Comparison of ENCODE assay signal across 8 cellular contexts in the genomic region with DNA sequence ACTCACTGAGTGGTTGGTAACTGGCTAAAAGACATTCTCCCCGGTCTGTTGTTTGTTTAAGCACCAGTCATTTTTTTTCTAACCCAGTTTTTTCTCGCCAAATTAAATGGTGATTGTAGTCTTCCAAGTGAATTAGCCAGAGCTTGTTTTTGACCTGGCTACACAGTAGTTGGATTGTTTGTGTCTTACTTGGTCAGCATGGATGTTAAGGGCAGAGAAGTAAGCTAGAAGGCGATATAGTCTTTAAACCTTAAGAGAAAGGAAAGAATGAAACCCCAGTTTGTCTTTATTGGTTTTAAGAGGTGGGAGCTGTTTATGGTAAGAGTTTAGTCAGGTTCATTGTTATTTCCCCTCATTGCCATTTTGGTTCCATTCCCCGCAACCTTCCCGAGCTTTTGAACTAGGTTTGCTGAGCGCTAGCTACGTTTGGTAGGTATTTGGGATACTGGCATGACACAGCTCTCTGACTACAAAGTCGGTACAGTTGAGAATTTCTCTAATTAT. TPM values are rescaled to one million over a fixed set of nuclear protein-coding genes. Genes with fewer than 3 reads are reported as not detected.
DNase-seq lines count a peak whose midpoint lies in the region; ATAC-seq, FAIRE-seq and TF ChIP-seq lines count a peak whose summit lies in the region.
"Had no signal": no experiment of that assay in that cellular context is flagged by ENCODE, and none has a peak within 500 bp of the region (broad histone marks: within the 10 kb centered on the region; RNA-seq: fewer than 3 reads in every experiment).

No MANE protein-coding gene starts in this region.

- H3K4me3 Mint-ChIP-seq in astrocyte (ENCODE audit: unreplicated experiment) = no peak overlapping the region
- H3K4me3 Mint-ChIP-seq: stimulated activated naive CD8-positive, alpha-beta T cell treated with anti-CD3 and anti-CD28 coated beads, Interleukin-15, amount 100 ng/mL, for 72 hours had no signal

- no peaks in the 10 kb centered on the region for H3K9me3 ChIP-seq in astrocyte (ENCODE audit: insufficient read depth, low read depth, low read length)
- H3K9me3 ChIP-seq in testis = no peaks in the 10 kb centered on the region

- peak overlapping the region; percentile 94 for H3K9ac ChIP-seq in astrocyte (ENCODE audit: low read length)

- no peaks in the 10 kb centered on the region for H3K27me3 Mint-ChIP-seq in astrocyte (ENCODE audit: low read depth, unreplicated experiment)
- H3K27me3 Mint-ChIP-seq: stimulated activated naive CD8-positive, alpha-beta T cell treated with anti-CD3 and anti-CD28 coated beads, Interleukin-15, amount 100 ng/mL, for 72 hours had no signal

- H3K36me3 ChIP-seq in astrocyte (ENCODE audit: insufficient read depth, low read length) = peaks cover 10% of the 10 kb centered on the region
- no peaks in the 10 kb centered on the region for H3K36me3 ChIP-seq in testis (ENCODE audit: low read depth, missing control alignments)

- no peak for TF ChIP-seq CTCF in astrocyte (IDR thresholded peaks at IDR 0.05; ENCODE audit: insufficient read depth, low read depth, low read length)
- TF ChIP-seq CTCF in testis (IDR thresholded peaks at IDR 0.05) = no peak

- H3K27me3 ChIP-seq in astrocyte (ENCODE audit: insufficient read depth, low read length) (no peaks in the 10 kb centered on the region), layer of hippocampus (ENCODE audit: control insufficient read depth, insufficient read depth, low read length) (no peaks in the 10 kb centered on the region), testis (no peaks in the 10 kb centered on the region)

- no peak for TF ChIP-seq POLR2A in testis (IDR thresholded peaks at IDR 0.05)

- no peak for FAIRE-seq in astrocyte (lab: Jason Lieb, UNC)

- no peak overlapping the region for H2AFZ ChIP-seq in astrocyte (ENCODE audit: low read depth, low read length)

- peaks cover under 1% of the 10 kb centered on the region for H3K9me3 Mint-ChIP-seq in astrocyte (ENCODE audit: unreplicated experiment)

- H3K27ac ChIP-seq in astrocyte (ENCODE audit: low read depth, low read length) (peak overlapping the region; percentile 71), layer of hippocampus (ENCODE audit: low read depth, low read length) (peak overlapping the region; percentile 87), testis (peak overlapping the region; percentile 75 to 90)

- H3K4me2 ChIP-seq in astrocyte (ENCODE audit: low read length) = peak overlapping the region; percentile 91

- H3K36me3 Mint-ChIP-seq in astrocyte (ENCODE audit: low read depth, unreplicated experiment) = peaks cover 19% of the 10 kb centered on the region

- no peak overlapping the region for H3K27ac Mint-ChIP-seq in astrocyte (ENCODE audit: unreplicated experiment)
- H3K27ac Mint-ChIP-seq: stimulated activated naive CD8-positive, alpha-beta T cell treated with anti-CD3 and anti-CD28 coated beads, Interleukin-15, amount 100 ng/mL, for 72 hours had no signal

- peaks cover 69% of the 10 kb centered on the region for H3K79me2 ChIP-seq in astrocyte (ENCODE audit: insufficient read depth, low read length)

- H3K4me1 ChIP-seq in astrocyte (ENCODE audit: insufficient read depth, low read length) (peaks cover 23% of the 10 kb centered on the region), testis (peaks cover 10% of the 10 kb centered on the region)

- intact Hi-C loops in testis (cut with DNase I; ENCODE audit: low total_unique reads) = loop anchor here (5.0 kb wide), 1 partner anchor 127 kb away; no protein-coding TSS in a partner anchor
- intact Hi-C loops in posterior vena cava (cut with DNase I) = loop anchor here (5.0 to 10.0 kb wide), 4 partner anchors 55 to 335 kb away; no protein-coding TSS in a partner anchor

- ATAC-seq in GM21825 (IDR thresholded peaks at IDR 0.05; ENCODE audit: unreplicated experiment) (no peak), GM21381 (IDR thresholded peaks at IDR 0.05; ENCODE audit: unreplicated experiment) (no peak)

- H4K20me1 ChIP-seq in astrocyte (ENCODE audit: insufficient read depth, low read length) = peaks cover 49% of the 10 kb centered on the region

- 19 to 29% methylated on average over 8 of the region's 8 CpGs for WGBS in testis, 2 donors

- peaks cover 21% of the 10 kb centered on the region for H3K4me1 Mint-ChIP-seq in astrocyte (ENCODE audit: low read depth, unreplicated experiment)

- DNase-seq in HT1080 (ENCODE audit: low read depth) (peak; percentile 44), astrocyte (ENCODE audit: low read depth) (no peak), testis (no peak), posterior vena cava (ENCODE audit: low spot score) (no peak)
- DNase-seq: stimulated activated naive CD8-positive, alpha-beta T cell treated with anti-CD3 and anti-CD28 coated beads, Interleukin-15, amount 100 ng/mL, for 72 hours had no signal

- H3K4me3 ChIP-seq in astrocyte (ENCODE audit: insufficient read depth, low read depth, low read length) (peak overlapping the region; percentile 97), testis (peak overlapping the region; percentile 73)

RNA-seq across cellular contexts. Expression of a gene that starts 2.5 kb away (rescaled TPM):
- 139 and 181 TPM in 2 replicates for total RNA-seq in HT1080 (2014; rRNA removed; shearing (Covaris generic))
- polyA plus RNA-seq in HT1080 (2015; cell fraction: cytosol; rRNA removed) = 198 and 261 TPM in 2 replicates
- polyA plus RNA-seq in HT1080 (2015; cell fraction: nucleus; rRNA removed) = 374 and 380 TPM in 2 replicates
- 204 and 231 TPM in 2 replicates for total RNA-seq in astrocyte
- total RNA-seq in testis = 100 to 1,000 TPM; 174 to 194 TPM
- polyA plus RNA-seq in testis (ENCODE audit: insufficient read depth, low read depth, low replicate concordance) = 88.2 TPM
- total RNA-seq in posterior vena cava = 10 to 100 TPM; 53.5 to 75.8 TPM
